In genomic region chr5:21723500-21723899, GRCh38 we compare ENCODE assay signal across 21 cellular contexts.
DNase-seq lines count a peak whose midpoint lies in the region; ATAC-seq, FAIRE-seq and TF ChIP-seq lines count a peak whose summit lies in the region.
"Had no signal": no experiment of that assay in that cellular context is flagged by ENCODE, and none has a peak within 500 bp of the region (broad histone marks: within the 10 kb centered on the region; RNA-seq: fewer than 3 reads in every experiment).

No MANE protein-coding gene starts in this region.

- peaks cover 6% of the 10 kb centered on the region for H3K4me1 ChIP-seq in HUES48 (ENCODE audit: control insufficient read depth, insufficient read depth, low read length)
- H3K4me1 ChIP-seq in neural progenitor cell, result no peaks in the 10 kb centered on the region
- H3K4me1 ChIP-seq in right lobe of liver, result no peaks in the 10 kb centered on the region
- H3K4me1 ChIP-seq: BLaER1 had no signal

- peaks cover 3% of the 10 kb centered on the region for H3K9me3 Mint-ChIP-seq in neural progenitor cell
- H3K9me3 Mint-ChIP-seq: H9 had no signal

- 44% methylated on average over 2 of the region's 2 CpGs for WGBS in right lobe of liver (ENCODE audit: insufficient coverage, low coverage, low lambda C conversion rate, missing lambda C conversion rate)

- no peaks in the 10 kb centered on the region for H3K36me3 Mint-ChIP-seq in neural progenitor cell
- H3K36me3 Mint-ChIP-seq: CD4-positive, CD25-positive, alpha-beta regulatory T cell; CD8-positive, alpha-beta T cell had no signal

- H3K27me3 Mint-ChIP-seq in neural progenitor cell (ENCODE audit: insufficient read depth, low read depth), result peaks cover 2% of the 10 kb centered on the region
- H3K27me3 Mint-ChIP-seq: B cell; CD4-positive, CD25-positive, alpha-beta regulatory T cell had no signal

- ATAC-seq in right lobe of liver, result no peak
- ATAC-seq: CD8-positive, alpha-beta T cell; HCT116 had no signal

- H3K4me3 ChIP-seq in HUES48 (ENCODE audit: low read depth, low read length) (no peak overlapping the region), SU-DHL-6 (ENCODE audit: insufficient read depth, low read length, poor library complexity, severe bottlenecking) (no peak overlapping the region), neural progenitor cell (no peak overlapping the region), right lobe of liver (no peak overlapping the region)
- H3K4me3 ChIP-seq: BLaER1, GM23248 had no signal

- TF ChIP-seq CTCF in SU-DHL-6 (IDR thresholded peaks at IDR 0.05; ENCODE audit: insufficient read depth, low read length, poor library complexity, severe bottlenecking) (no peak), neural progenitor cell (IDR thresholded peaks at IDR 0.05) (no peak), right lobe of liver (IDR thresholded peaks at IDR 0.05) (no peak)

- H3K27me3 ChIP-seq in HUES48 (ENCODE audit: control insufficient read depth, insufficient read depth, low read length) (no peaks in the 10 kb centered on the region), SU-DHL-6 (ENCODE audit: low read length) (no peaks in the 10 kb centered on the region), neural progenitor cell (no peaks in the 10 kb centered on the region), right lobe of liver (no peaks in the 10 kb centered on the region)
- H3K27me3 ChIP-seq: BLaER1 had no signal

- H3K4me2 ChIP-seq in SU-DHL-6 (ENCODE audit: low read depth, low read length, poor library complexity, severe bottlenecking), result no peak overlapping the region
- H3K4me2 ChIP-seq in neural progenitor cell, result no peak overlapping the region
- H3K4me2 ChIP-seq: BLaER1 had no signal

- no peak overlapping the region for H3K4me3 Mint-ChIP-seq in neural progenitor cell
- H3K4me3 Mint-ChIP-seq: B cell; CD4-positive, CD25-positive, alpha-beta regulatory T cell; CD8-positive, alpha-beta T cell; H9 had no signal

- FAIRE-seq in GM19239 (lab: Jason Lieb, UNC), result no peak
- FAIRE-seq: D721Med, GM12891, GM18507 had no signal

- H3K27ac ChIP-seq in HUES48 (ENCODE audit: low read depth, low read length), result peak overlapping the region; percentile 42
- no peak overlapping the region for H3K27ac ChIP-seq in SU-DHL-6 (ENCODE audit: low read depth, low read length)
- no peak overlapping the region for H3K27ac ChIP-seq in neural progenitor cell
- no peak overlapping the region for H3K27ac ChIP-seq in right lobe of liver
- H3K27ac ChIP-seq: BLaER1, C4-2B, GM23248 had no signal

- H3K9ac ChIP-seq in HUES48 (ENCODE audit: low read depth, low read length) (no peak overlapping the region), SU-DHL-6 (ENCODE audit: low read length) (no peak overlapping the region), neural progenitor cell (no peak overlapping the region)
- H3K9ac ChIP-seq: BLaER1, GM23248 had no signal

- TF ChIP-seq POLR2A in right lobe of liver (IDR thresholded peaks at IDR 0.05), result no peak

- no peaks in the 10 kb centered on the region for H3K9me3 ChIP-seq in HUES48 (ENCODE audit: control insufficient read depth, insufficient read depth, low read length)
- H3K9me3 ChIP-seq in SU-DHL-6 (ENCODE audit: insufficient read depth, low read length), result no peaks in the 10 kb centered on the region
- H3K9me3 ChIP-seq in neural progenitor cell (ENCODE audit: low read depth), result no peaks in the 10 kb centered on the region
- no peaks in the 10 kb centered on the region for H3K9me3 ChIP-seq in right lobe of liver
- H3K9me3 ChIP-seq: BLaER1 had no signal

- intact Hi-C loops in right lobe of liver (cut with DNase I), result no loop called here

- H3K4me1 Mint-ChIP-seq in neural progenitor cell, result peaks cover 14% of the 10 kb centered on the region
- H3K4me1 Mint-ChIP-seq: B cell; CD4-positive, CD25-positive, alpha-beta regulatory T cell had no signal

- no peaks in the 10 kb centered on the region for H3K9me2 ChIP-seq in SU-DHL-6 (replicated peaks; ENCODE audit: insufficient read depth, low read length)

- H3K27ac Mint-ChIP-seq in neural progenitor cell, result peak overlapping the region; percentile 21
- H3K27ac Mint-ChIP-seq: B cell; CD4-positive, CD25-positive, alpha-beta regulatory T cell; CD8-positive, alpha-beta T cell had no signal

- DNase-seq in neural progenitor cell (ENCODE audit: low spot score) (no peak), GM19239 (ENCODE audit: insufficient read length, low spot score) (no peak), GF-D8 (lab: John Stamatoyannopoulos, UW) (no peak), right lobe of liver (no peak)
- DNase-seq: CD4-positive, CD25-positive, alpha-beta regulatory T cell; CD8-positive, alpha-beta T cell; DMS 273 treated with DMSO at 0.1 percent for 48 hours; DMS79; EL; GDM1; GM23248; H9 had no signal

- H2AFZ ChIP-seq in SU-DHL-6 (ENCODE audit: low read depth, low read length, severe bottlenecking) (peak overlapping the region; percentile 30), neural progenitor cell (replicated peaks) (peak overlapping the region; percentile 1)
- H2AFZ ChIP-seq: GM23248 had no signal

- H4K20me1 ChIP-seq in SU-DHL-6 (ENCODE audit: low read depth, low read length), result no peaks in the 10 kb centered on the region
- no peaks in the 10 kb centered on the region for H4K20me1 ChIP-seq in neural progenitor cell (ENCODE audit: low read depth)
- H4K20me1 ChIP-seq: BLaER1 had no signal

- no peaks in the 10 kb centered on the region for H3F3A ChIP-seq in SU-DHL-6 (ENCODE audit: insufficient read depth)
- no peaks in the 10 kb centered on the region for H3F3A ChIP-seq in neural progenitor cell (ENCODE audit: low read depth)

- H3K36me3 ChIP-seq in HUES48 (ENCODE audit: control insufficient read depth, insufficient read depth, low read length), result no peaks in the 10 kb centered on the region
- no peaks in the 10 kb centered on the region for H3K36me3 ChIP-seq in SU-DHL-6 (ENCODE audit: low read length)
- H3K36me3 ChIP-seq in neural progenitor cell, result no peaks in the 10 kb centered on the region
- H3K36me3 ChIP-seq in right lobe of liver, result no peaks in the 10 kb centered on the region
- H3K36me3 ChIP-seq: BLaER1 had no signal

- H3K79me2 ChIP-seq in SU-DHL-6 (ENCODE audit: insufficient read depth, low read length) (no peaks in the 10 kb centered on the region), neural progenitor cell (ENCODE audit: low read depth) (no peaks in the 10 kb centered on the region)
